8 cellular contexts compared by ENCODE assay signal in the genomic region with DNA sequence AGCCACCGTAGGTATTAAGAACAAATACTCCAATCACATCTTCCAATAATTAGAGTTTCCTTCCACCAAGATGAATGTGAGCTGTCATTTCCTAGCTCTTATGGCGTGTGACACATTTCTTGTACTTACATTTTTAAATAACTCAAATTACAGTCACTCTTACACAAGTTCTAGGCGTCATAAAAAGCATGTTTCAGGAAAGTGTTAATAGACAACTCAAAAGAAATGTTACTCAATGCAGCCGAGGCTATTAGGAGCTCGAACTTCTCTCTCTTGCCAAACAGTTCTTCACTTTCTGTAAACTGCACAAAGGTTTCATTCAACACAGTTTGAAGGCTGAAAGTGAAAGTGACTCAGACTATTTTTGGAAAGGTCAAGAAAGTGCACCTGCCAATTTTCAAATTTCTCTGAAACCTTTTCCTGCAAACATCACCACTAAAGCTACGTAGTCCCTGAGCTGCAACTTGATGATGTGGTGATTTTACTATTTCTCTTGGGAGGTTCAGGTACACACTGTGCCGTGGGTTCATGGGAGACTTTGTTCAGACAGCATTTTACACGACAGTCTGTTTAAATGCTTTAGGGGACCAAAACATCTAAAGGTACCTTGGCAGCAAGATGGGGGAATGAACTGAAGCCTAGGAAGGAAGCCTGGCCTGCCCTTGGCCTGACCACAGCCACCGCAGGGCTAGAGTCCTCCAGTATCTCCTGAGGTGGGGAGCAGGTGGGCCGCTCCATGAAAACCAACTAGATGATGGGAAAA.
A peak's percentile ranks its signal among the peaks of the same experiment; 100 is the strongest.
DNase-seq lines count a peak whose midpoint lies in the region; ATAC-seq and TF ChIP-seq lines count a peak whose summit lies in the region.

No MANE protein-coding gene starts in this region.

- peaks cover 25% of the 10 kb centered on the region for H3K4me1 ChIP-seq in lower lobe of right lung

- H3K27ac ChIP-seq in lower lobe of right lung, result peak overlapping the region; percentile 73

- no peak for TF ChIP-seq CTCF in astrocyte of the spinal cord (IDR thresholded peaks at IDR 0.05; ENCODE audit: low read depth, low read length)
- TF ChIP-seq CTCF in lower lobe of right lung (IDR thresholded peaks at IDR 0.05), result no peak

- H3K27me3 ChIP-seq in lower lobe of right lung (ENCODE audit: low read depth), result no peaks in the 10 kb centered on the region

- DNase-seq in GM03348 (ENCODE audit: low spot score) (peak; percentile 50), astrocyte of the spinal cord (ENCODE audit: low read depth, low spot score) (peak; percentile 77), lower lobe of right lung (no peak), NCI-H1436 (lab: John Stamatoyannopoulos, UW) (no peak), NCI-H1417 (lab: John Stamatoyannopoulos, UW) (no peak), DMS153 treated with DMSO at 0.1 percent for 48 hours (lab: John Stamatoyannopoulos, UW; ENCODE audit: unreplicated experiment) (no peak)
- DNase-seq in Jurkat, Clone E6-1 (ENCODE audit: low read depth, low spot score), result peak; percentile 49

- H3K9me3 ChIP-seq in lower lobe of right lung, result no peaks in the 10 kb centered on the region

- ATAC-seq in GM21515 (IDR thresholded peaks at IDR 0.05; ENCODE audit: unreplicated experiment) (peak; percentile 71), lower lobe of right lung (peak; percentile 85 to 89)

- intact Hi-C loops in lower lobe of right lung (cut with DNase I), result no loop called here

- no peaks in the 10 kb centered on the region for H3K36me3 ChIP-seq in lower lobe of right lung

- in situ Hi-C loops in astrocyte of the spinal cord (cut with HindIII; ENCODE audit: low sequenced_read_pairs), result no loop called here

- H3K4me3 ChIP-seq in Jurkat, Clone E6-1 (ENCODE audit: low read length), result peak overlapping the region; percentile 11
- no peak overlapping the region for H3K4me3 ChIP-seq in astrocyte of the spinal cord (ENCODE audit: low read depth, low read length)
- H3K4me3 ChIP-seq in lower lobe of right lung, result no peak overlapping the region

Comparison
In these comparisons a context has a peak if more than half of its experiments do, and no peak if none do; other contexts are left out.
1. DNase-seq: peak in GM03348 (single experiment), Jurkat, Clone E6-1 (single experiment) and astrocyte of the spinal cord (single experiment); none in lower lobe of right lung (single experiment), NCI-H1436 (single experiment), NCI-H1417 (0 of 3) and DMS153 treated with DMSO at 0.1 percent for 48 hours (single experiment).